Comparison of ENCODE assay signal across 12 cellular contexts in genomic region chr16:69253796-69254426, GRCh38. TPM values are rescaled to one million over a fixed set of nuclear protein-coding genes. Genes with fewer than 3 reads are reported as not detected.
DNase-seq lines count a peak whose midpoint lies in the region; ATAC-seq, FAIRE-seq and TF ChIP-seq lines count a peak whose summit lies in the region.
"Had no signal": no experiment of that assay in that cellular context is flagged by ENCODE, and none has a peak within 500 bp of the region (broad histone marks: within the 10 kb centered on the region; RNA-seq: fewer than 3 reads in every experiment).

No MANE protein-coding gene starts in this region.

- no peak overlapping the region for H3K4me3 Mint-ChIP-seq in activated CD8-positive, alpha-beta T cell treated with anti-CD3 and anti-CD28 coated beads for 36 hours
- no peak overlapping the region for H3K4me3 Mint-ChIP-seq in activated CD8-positive, alpha-beta T cell treated with anti-CD3 and anti-CD28 coated beads, Interleukin-2, amount 10 ng/mL, durations not matched to agents 7 days and 5 days
- H3K4me3 Mint-ChIP-seq in nephron progenitor cell (no peak overlapping the region), neural progenitor cell (no peak overlapping the region)
- H3K4me3 Mint-ChIP-seq: activated naive CD8-positive, alpha-beta T cell treated with anti-CD3 and anti-CD28 coated beads, Interleukin-2, amount 50 U/mL, for 24 hours had no signal

- ATAC-seq in activated CD8-positive, alpha-beta T cell treated with anti-CD3 and anti-CD28 coated beads for 36 hours = no peak
- no peak for ATAC-seq in activated CD8-positive, alpha-beta T cell treated with anti-CD3 and anti-CD28 coated beads, Interleukin-2, amount 10 ng/mL, durations not matched to agents 7 days and 5 days
- no peak for ATAC-seq in upper lobe of right lung
- ATAC-seq: activated naive CD8-positive, alpha-beta T cell treated with anti-CD3 and anti-CD28 coated beads, Interleukin-2, amount 50 U/mL, for 24 hours had no signal

- H3K4me2 ChIP-seq in neural progenitor cell = no peak overlapping the region

- peaks cover 10% of the 10 kb centered on the region for H3K4me1 Mint-ChIP-seq in activated CD8-positive, alpha-beta T cell treated with anti-CD3 and anti-CD28 coated beads for 36 hours (ENCODE audit: low read depth)
- H3K4me1 Mint-ChIP-seq in activated CD8-positive, alpha-beta T cell treated with anti-CD3 and anti-CD28 coated beads, Interleukin-2, amount 10 ng/mL, durations not matched to agents 7 days and 5 days (ENCODE audit: low read depth) = peaks cover 5% of the 10 kb centered on the region
- H3K4me1 Mint-ChIP-seq in nephron progenitor cell (peaks cover 3% of the 10 kb centered on the region), neural progenitor cell (no peaks in the 10 kb centered on the region)

- peaks cover 2% of the 10 kb centered on the region for H4K20me1 ChIP-seq in neural progenitor cell (ENCODE audit: low read depth)

- H3K27me3 Mint-ChIP-seq in activated CD8-positive, alpha-beta T cell treated with anti-CD3 and anti-CD28 coated beads for 36 hours = no peaks in the 10 kb centered on the region
- H3K27me3 Mint-ChIP-seq in activated CD8-positive, alpha-beta T cell treated with anti-CD3 and anti-CD28 coated beads, Interleukin-2, amount 10 ng/mL, durations not matched to agents 7 days and 5 days (ENCODE audit: low read depth) = no peaks in the 10 kb centered on the region
- H3K27me3 Mint-ChIP-seq in nephron progenitor cell (ENCODE audit: low read depth, poor library complexity) = no peaks in the 10 kb centered on the region
- no peaks in the 10 kb centered on the region for H3K27me3 Mint-ChIP-seq in neural progenitor cell (ENCODE audit: insufficient read depth, low read depth)
- H3K27me3 Mint-ChIP-seq: activated naive CD8-positive, alpha-beta T cell treated with anti-CD3 and anti-CD28 coated beads, Interleukin-2, amount 50 U/mL, for 24 hours had no signal

- H3K27ac Mint-ChIP-seq in activated CD8-positive, alpha-beta T cell treated with anti-CD3 and anti-CD28 coated beads for 36 hours = peak overlapping the region; percentile 1
- H3K27ac Mint-ChIP-seq in activated CD8-positive, alpha-beta T cell treated with anti-CD3 and anti-CD28 coated beads, Interleukin-2, amount 10 ng/mL, durations not matched to agents 7 days and 5 days = no peak overlapping the region
- H3K27ac Mint-ChIP-seq in nephron progenitor cell (peak overlapping the region; percentile 86), neural progenitor cell (no peak overlapping the region)
- H3K27ac Mint-ChIP-seq: activated naive CD8-positive, alpha-beta T cell treated with anti-CD3 and anti-CD28 coated beads, Interleukin-2, amount 50 U/mL, for 24 hours had no signal

- H3K27me3 ChIP-seq in upper lobe of right lung (no peaks in the 10 kb centered on the region), neural progenitor cell (no peaks in the 10 kb centered on the region)
- H3K27me3 ChIP-seq: pancreas had no signal

- H3K4me1 ChIP-seq in upper lobe of right lung (peaks cover 15% of the 10 kb centered on the region), neural progenitor cell (no peaks in the 10 kb centered on the region)

- H3K4me3 ChIP-seq in upper lobe of right lung (no peak overlapping the region), neural progenitor cell (no peak overlapping the region)
- H3K4me3 ChIP-seq: pancreas had no signal

- no peaks in the 10 kb centered on the region for H3K9me3 Mint-ChIP-seq in activated CD8-positive, alpha-beta T cell treated with anti-CD3 and anti-CD28 coated beads for 36 hours
- H3K9me3 Mint-ChIP-seq in activated CD8-positive, alpha-beta T cell treated with anti-CD3 and anti-CD28 coated beads, Interleukin-2, amount 10 ng/mL, durations not matched to agents 7 days and 5 days (ENCODE audit: insufficient read depth) = no peaks in the 10 kb centered on the region
- H3K9me3 Mint-ChIP-seq in nephron progenitor cell (peaks cover 4% of the 10 kb centered on the region), neural progenitor cell (no peaks in the 10 kb centered on the region)
- H3K9me3 Mint-ChIP-seq: activated naive CD8-positive, alpha-beta T cell treated with anti-CD3 and anti-CD28 coated beads, Interleukin-2, amount 50 U/mL, for 24 hours had no signal

- intact Hi-C loops in activated CD8-positive, alpha-beta T cell treated with anti-CD3 and anti-CD28 coated beads for 36 hours (cut with micrococcal nuclease) = no loop called here
- intact Hi-C loops in upper lobe of right lung (cut with DNase I) = no loop called here

- FAIRE-seq in endometrium (lab: Jason Lieb, UNC) = peak; percentile 94
- FAIRE-seq: pancreas had no signal

- H3K27ac ChIP-seq in upper lobe of right lung (peak overlapping the region; percentile 14), neural progenitor cell (no peak overlapping the region)
- H3K27ac ChIP-seq: pancreas had no signal

- DNase-seq in activated CD8-positive, alpha-beta T cell treated with anti-CD3 and anti-CD28 coated beads for 36 hours = no peak
- DNase-seq in activated CD8-positive, alpha-beta T cell treated with anti-CD3 and anti-CD28 coated beads, Interleukin-2, amount 10 ng/mL, durations not matched to agents 7 days and 5 days = no peak
- DNase-seq in nephron progenitor cell (no peak), upper lobe of right lung (no peak), RKO (ENCODE audit: low spot score) (no peak), neural progenitor cell (ENCODE audit: low spot score) (no peak), GM19240 (ENCODE audit: insufficient read length, low spot score) (no peak)
- DNase-seq: activated naive CD8-positive, alpha-beta T cell treated with anti-CD3 and anti-CD28 coated beads, Interleukin-2, amount 50 U/mL, for 24 hours; MM.1S; NCI-H446; pancreas had no signal

- H3K9ac ChIP-seq in neural progenitor cell = no peak overlapping the region

- POLR2A ChIA-PET in activated CD8-positive, alpha-beta T cell treated with anti-CD3 and anti-CD28 coated beads for 36 hours (lab: Charles Lee) = no interaction called here
- POLR2A ChIA-PET in activated CD8-positive, alpha-beta T cell treated with anti-CD3 and anti-CD28 coated beads, Interleukin-2, amount 10 ng/mL, durations not matched to agents 7 days and 5 days (lab: Charles Lee) = no interaction called here

- H3K36me3 ChIP-seq in upper lobe of right lung (no peaks in the 10 kb centered on the region), neural progenitor cell (no peaks in the 10 kb centered on the region)
- H3K36me3 ChIP-seq: pancreas had no signal

- no peaks in the 10 kb centered on the region for H3K79me2 ChIP-seq in neural progenitor cell (ENCODE audit: low read depth)

- peaks cover 4% of the 10 kb centered on the region for H3K36me3 Mint-ChIP-seq in activated CD8-positive, alpha-beta T cell treated with anti-CD3 and anti-CD28 coated beads for 36 hours (ENCODE audit: low read depth)
- peaks cover 8% of the 10 kb centered on the region for H3K36me3 Mint-ChIP-seq in activated CD8-positive, alpha-beta T cell treated with anti-CD3 and anti-CD28 coated beads, Interleukin-2, amount 10 ng/mL, durations not matched to agents 7 days and 5 days (ENCODE audit: low read depth)
- H3K36me3 Mint-ChIP-seq in nephron progenitor cell (ENCODE audit: low read depth) (peaks cover 38% of the 10 kb centered on the region), neural progenitor cell (peaks cover 14% of the 10 kb centered on the region)

- no peaks in the 10 kb centered on the region for H3K9me3 ChIP-seq in upper lobe of right lung
- no peaks in the 10 kb centered on the region for H3K9me3 ChIP-seq in neural progenitor cell (ENCODE audit: low read depth)
- H3K9me3 ChIP-seq: pancreas had no signal

- TF ChIP-seq CTCF in activated CD8-positive, alpha-beta T cell treated with anti-CD3 and anti-CD28 coated beads for 36 hours (IDR thresholded peaks at IDR 0.05) = no peak
- TF ChIP-seq CTCF in nephron progenitor cell (IDR thresholded peaks at IDR 0.05) = no peak
- no peak for TF ChIP-seq CTCF in upper lobe of right lung (IDR thresholded peaks at IDR 0.05)
- no peak for TF ChIP-seq CTCF in neural progenitor cell (IDR thresholded peaks at IDR 0.05)

- CTCF ChIA-PET in activated CD8-positive, alpha-beta T cell treated with anti-CD3 and anti-CD28 coated beads for 36 hours (lab: Charles Lee) = interaction anchor here (0.8 to 1.2 kb wide), 3 partner anchors 9 to 104 kb away, joined by 3 to 4 read pairs (median 3); no protein-coding TSS in a partner anchor
- CTCF ChIA-PET in activated CD8-positive, alpha-beta T cell treated with anti-CD3 and anti-CD28 coated beads, Interleukin-2, amount 10 ng/mL, durations not matched to agents 7 days and 5 days (lab: Charles Lee) = no interaction called here

- no peak overlapping the region for H2AFZ ChIP-seq in neural progenitor cell (replicated peaks)

- H3F3A ChIP-seq in neural progenitor cell (ENCODE audit: low read depth) = no peaks in the 10 kb centered on the region

RNA-seq across cellular contexts. Expression of gene VPS4A, which starts 57.2 kb away (rescaled TPM):
- 10 to 100 TPM; 30.5 to 31.2 TPM for total RNA-seq in activated CD8-positive, alpha-beta T cell treated with anti-CD3 and anti-CD28 coated beads for 36 hours
- total RNA-seq in activated CD8-positive, alpha-beta T cell treated with anti-CD3 and anti-CD28 coated beads, Interleukin-2, amount 10 ng/mL, durations not matched to agents 7 days and 5 days = 10 to 100 TPM; 31.4 to 33.7 TPM
- 28.9 TPM for total RNA-seq in upper lobe of right lung
- 21.9 and 35.8 TPM in 2 replicates for total RNA-seq in neural progenitor cell (ENCODE audit: low replicate concordance)

Comparison
In these comparisons a context has a peak if more than half of its experiments do, and no peak if none do; other contexts are left out.
1. H3K27ac Mint-ChIP-seq: peak in activated CD8-positive, alpha-beta T cell treated with anti-CD3 and anti-CD28 coated beads for 36 hours (single experiment) and nephron progenitor cell (single experiment); none in activated CD8-positive, alpha-beta T cell treated with anti-CD3 and anti-CD28 coated beads, Interleukin-2, amount 10 ng/mL, durations not matched to agents 7 days and 5 days (single experiment) and neural progenitor cell (single experiment).